Comparison of ENCODE assay signal across 8 cellular contexts in genomic region chr1:88180449-88181108, GRCh38.
DNase-seq lines count a peak whose midpoint lies in the region; ATAC-seq, FAIRE-seq and TF ChIP-seq lines count a peak whose summit lies in the region.

No MANE protein-coding gene starts in this region.

- no peaks in the 10 kb centered on the region for H4K20me1 ChIP-seq in endothelial cell of umbilical vein (replicated peaks; ENCODE audit: control insufficient read depth, extremely low read depth, insufficient read depth, low read length)

- peaks cover 5% of the 10 kb centered on the region for H3K27me3 Mint-ChIP-seq in activated CD4-positive, alpha-beta memory T cell treated with anti-CD3 and anti-CD28 coated beads, Interleukin-2, amount 10 ng/mL, durations not matched to agents 7 days and 5 days
- H3K27me3 Mint-ChIP-seq in stimulated activated memory B cell treated with anti-CD40 and anti-IgM and Interleukin-4, amounts not matched to agents 10 μg/mL and 1 μg/mL and 100 μg/mL, for 72 hours, result no peaks in the 10 kb centered on the region

- no peak overlapping the region for H3K27ac ChIP-seq in endothelial cell of umbilical vein (ENCODE audit: insufficient read depth, low read depth, low read length)

- CTCF ChIA-PET in activated CD4-positive, alpha-beta memory T cell treated with anti-CD3 and anti-CD28 coated beads, Interleukin-2, amount 10 ng/mL, durations not matched to agents 7 days and 5 days (lab: Charles Lee), result interaction anchor here (0.6 to 1.6 kb wide), 15 partner anchors 8 to 414 kb away, joined by 3 to 11 read pairs (median 4); no protein-coding TSS in a partner anchor
- CTCF ChIA-PET in endothelial cell of umbilical vein (lab: Charles Lee), result interaction anchor here (0.6 to 2.1 kb wide), 88 partner anchors 8 to 1275 kb away, joined by 3 to 80 read pairs (median 4); partner anchors contain the start of gene PKN2

- peaks cover 0 to 6% of the 10 kb centered on the region in 2 experiments for H3K27me3 ChIP-seq in endothelial cell of umbilical vein (ENCODE audit: control insufficient read depth in 2 of 2, insufficient read depth in 2 of 2, low read length in 2 of 2)

- no peaks in the 10 kb centered on the region for H3K9me3 Mint-ChIP-seq in activated CD4-positive, alpha-beta memory T cell treated with anti-CD3 and anti-CD28 coated beads, Interleukin-2, amount 10 ng/mL, durations not matched to agents 7 days and 5 days
- no peaks in the 10 kb centered on the region for H3K9me3 Mint-ChIP-seq in stimulated activated memory B cell treated with anti-CD40 and anti-IgM and Interleukin-4, amounts not matched to agents 10 μg/mL and 1 μg/mL and 100 μg/mL, for 72 hours

- FAIRE-seq in D721Med (lab: Jason Lieb, UNC) (peak; percentile 94), endothelial cell of umbilical vein (lab: Jason Lieb, UNC) (peak; percentile 95)

- no peaks in the 10 kb centered on the region for H3K9me3 ChIP-seq in endothelial cell of umbilical vein (replicated peaks; ENCODE audit: control insufficient read depth, insufficient read depth, low read length)

- POLR2A ChIA-PET in activated CD4-positive, alpha-beta memory T cell treated with anti-CD3 and anti-CD28 coated beads, Interleukin-2, amount 10 ng/mL, durations not matched to agents 7 days and 5 days (lab: Charles Lee), result no interaction called here
- POLR2A ChIA-PET in endothelial cell of umbilical vein (lab: Charles Lee), result no interaction called here

- BruUV-seq in endothelial cell of umbilical vein (replicated peaks; lab: Mats Ljungman, UMichigan), result no TSS peak

- H3K4me1 Mint-ChIP-seq in activated CD4-positive, alpha-beta memory T cell treated with anti-CD3 and anti-CD28 coated beads, Interleukin-2, amount 10 ng/mL, durations not matched to agents 7 days and 5 days, result no peaks in the 10 kb centered on the region
- H3K4me1 Mint-ChIP-seq in stimulated activated memory B cell treated with anti-CD40 and anti-IgM and Interleukin-4, amounts not matched to agents 10 μg/mL and 1 μg/mL and 100 μg/mL, for 72 hours, result peaks cover 10% of the 10 kb centered on the region

- TF ChIP-seq CTCF in D721Med (IDR thresholded peaks at IDR 0.05; ENCODE audit: insufficient read depth, missing control alignments), result peak; percentile 97
- TF ChIP-seq CTCF in endothelial cell of umbilical vein (IDR thresholded peaks at IDR 0.05; ENCODE audit: extremely low read depth in 1 of 2, insufficient read depth in 1 of 2, low read depth in 1 of 2, low read length in 2 of 2), result peak; percentile 94 to 96

- TF ChIP-seq POLR2A in endothelial cell of umbilical vein (IDR thresholded peaks at IDR 0.05; ENCODE audit: low read depth, low read length), result no peak

- ATAC-seq in GM21367 (IDR thresholded peaks at IDR 0.05; ENCODE audit: unreplicated experiment) (peak; percentile 97), HG03575 (IDR thresholded peaks at IDR 0.05; ENCODE audit: extremely low read depth, insufficient number of reproducible peaks, low FRiP score, unreplicated experiment) (peak; percentile 94)
- ATAC-seq in stimulated activated memory B cell treated with anti-CD40 and anti-IgM and Interleukin-4, amounts not matched to agents 10 μg/mL and 1 μg/mL and 100 μg/mL, for 72 hours, result peak; percentile 92

- no peak overlapping the region for H3K4me3 Mint-ChIP-seq in activated CD4-positive, alpha-beta memory T cell treated with anti-CD3 and anti-CD28 coated beads, Interleukin-2, amount 10 ng/mL, durations not matched to agents 7 days and 5 days
- no peak overlapping the region for H3K4me3 Mint-ChIP-seq in stimulated activated memory B cell treated with anti-CD40 and anti-IgM and Interleukin-4, amounts not matched to agents 10 μg/mL and 1 μg/mL and 100 μg/mL, for 72 hours

- H3K36me3 Mint-ChIP-seq in activated CD4-positive, alpha-beta memory T cell treated with anti-CD3 and anti-CD28 coated beads, Interleukin-2, amount 10 ng/mL, durations not matched to agents 7 days and 5 days (ENCODE audit: low read depth), result no peaks in the 10 kb centered on the region
- no peaks in the 10 kb centered on the region for H3K36me3 Mint-ChIP-seq in stimulated activated memory B cell treated with anti-CD40 and anti-IgM and Interleukin-4, amounts not matched to agents 10 μg/mL and 1 μg/mL and 100 μg/mL, for 72 hours

- no peak overlapping the region for H3K9ac ChIP-seq in endothelial cell of umbilical vein (replicated peaks; ENCODE audit: extremely low read depth, insufficient read depth, low read length)

- peak overlapping the region; percentile 60 for H2AFZ ChIP-seq in endothelial cell of umbilical vein (ENCODE audit: low read depth, low read length)

- dilution Hi-C loops in endothelial cell of umbilical vein (cut with MboI; ENCODE audit: extremely low pct_ligation_motif_present, low sequenced_read_pairs), result no loop called here

- H3K9me1 ChIP-seq in endothelial cell of umbilical vein (replicated peaks; ENCODE audit: control insufficient read depth, extremely low read depth, insufficient read depth, low read length), result no peaks in the 10 kb centered on the region

- peaks cover 6% of the 10 kb centered on the region for H3K4me1 ChIP-seq in endothelial cell of umbilical vein (ENCODE audit: control insufficient read depth, extremely low read depth, insufficient read depth, low read length)

- H3K4me3 ChIP-seq in endothelial cell of umbilical vein (replicated peaks in 1 of 3; ENCODE audit: insufficient read depth in 1 of 3, low read depth in 1 of 3, low read length in 3 of 3), result no peak overlapping the region

- H3K36me3 ChIP-seq in endothelial cell of umbilical vein (ENCODE audit: control insufficient read depth in 2 of 2, extremely low read depth in 1 of 2, insufficient read depth in 2 of 2, low read length in 2 of 2), result no peaks in the 10 kb centered on the region

- DNase-seq in D721Med (ENCODE audit: insufficient read length, low spot score) (no peak), NCI-H774 (lab: John Stamatoyannopoulos, UW) (peak; percentile 37), endothelial cell of umbilical vein (ENCODE audit: low read depth, low spot score) (peak; percentile 82), mucosa of gallbladder (ENCODE audit: low spot score) (peak; percentile 80)
- peak; percentile 61 for DNase-seq in activated CD4-positive, alpha-beta memory T cell treated with anti-CD3 and anti-CD28 coated beads, Interleukin-2, amount 10 ng/mL, durations not matched to agents 7 days and 5 days

- H3K79me2 ChIP-seq in endothelial cell of umbilical vein (ENCODE audit: control insufficient read depth, insufficient read depth, low read length), result no peaks in the 10 kb centered on the region

- no peak overlapping the region for H3K4me2 ChIP-seq in endothelial cell of umbilical vein (ENCODE audit: insufficient read depth, low read length)

- H3K27ac Mint-ChIP-seq in activated CD4-positive, alpha-beta memory T cell treated with anti-CD3 and anti-CD28 coated beads, Interleukin-2, amount 10 ng/mL, durations not matched to agents 7 days and 5 days, result no peak overlapping the region
- H3K27ac Mint-ChIP-seq in stimulated activated memory B cell treated with anti-CD40 and anti-IgM and Interleukin-4, amounts not matched to agents 10 μg/mL and 1 μg/mL and 100 μg/mL, for 72 hours, result no peak overlapping the region

- intact Hi-C loops in endothelial cell of umbilical vein (cut with micrococcal nuclease), result loop anchor here (1.0 to 10.0 kb wide), 6 partner anchors 123 to 1028 kb away; no protein-coding TSS in a partner anchor

TF ChIP-seq in endothelial cell of umbilical vein, 7 proteins besides CTCF, POLR2A, EP300 and RAD21:
- no peak for TF ChIP-seq MAX (IDR thresholded peaks at IDR 0.05; ENCODE audit: insufficient read depth, insufficient read length)
